Comparison of ENCODE assay signal across 8 cellular contexts in the genomic region with DNA sequence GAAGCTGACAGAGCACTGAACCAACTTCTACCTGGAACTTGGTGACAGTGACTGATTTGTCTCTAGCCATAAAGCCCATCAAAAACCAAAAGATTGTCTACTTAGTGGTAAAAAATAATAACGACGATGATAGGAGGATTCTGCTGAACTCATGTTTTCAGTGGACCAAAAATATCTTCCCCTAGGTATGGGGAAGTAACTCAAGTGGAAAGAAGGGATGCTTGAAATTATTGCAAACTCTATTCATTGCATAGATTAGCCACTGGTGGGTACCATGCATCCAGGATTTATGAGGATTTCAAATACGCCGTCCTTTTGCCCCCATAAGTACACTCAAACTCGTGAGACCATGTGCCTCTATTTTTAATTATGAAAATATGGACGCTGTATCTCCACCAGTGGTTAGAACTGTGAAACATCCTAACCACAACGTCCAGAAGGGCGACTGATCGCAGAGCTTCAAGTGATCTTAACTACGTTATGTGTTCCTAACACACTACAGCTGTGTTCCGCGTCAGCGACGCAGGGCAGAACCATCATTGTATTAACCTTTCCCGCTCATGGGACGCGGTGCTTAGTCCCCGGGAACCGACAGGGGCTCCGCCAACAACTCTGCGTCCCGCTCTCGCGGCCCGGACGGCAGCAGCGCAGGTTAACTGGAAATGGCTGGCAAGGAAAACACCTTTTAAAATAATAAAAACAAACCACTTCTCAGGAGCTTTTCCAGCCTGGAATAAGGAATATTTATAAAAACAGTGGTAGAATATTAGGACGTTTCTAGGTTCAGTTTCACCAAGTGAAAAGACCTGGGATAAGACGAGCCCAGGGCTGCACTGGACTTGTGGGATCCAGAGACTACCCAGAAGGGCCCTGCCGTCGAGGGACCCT. TPM values are rescaled to one million over a fixed set of nuclear protein-coding genes. Genes with fewer than 3 reads are reported as not detected.
A peak's percentile ranks its signal among the peaks of the same experiment; 100 is the strongest.
DNase-seq lines count a peak whose midpoint lies in the region; ATAC-seq and TF ChIP-seq lines count a peak whose summit lies in the region.

No MANE protein-coding gene starts in this region.

- H3K27me3 ChIP-seq in osteoblast (ENCODE audit: insufficient read depth, low read length) (no peaks in the 10 kb centered on the region), transverse colon (no peaks in the 10 kb centered on the region)

- no peaks in the 10 kb centered on the region for H3K9me3 ChIP-seq in osteoblast (ENCODE audit: low read depth, low read length)
- no peaks in the 10 kb centered on the region for H3K9me3 ChIP-seq in transverse colon

- peak; percentile 3 for TF ChIP-seq POLR2A in transverse colon (IDR thresholded peaks at IDR 0.05)

- H3K4me3 ChIP-seq in osteoblast (ENCODE audit: insufficient read depth, low read length), result peak overlapping the region; percentile 90
- H3K4me3 ChIP-seq in transverse colon, result peak overlapping the region; percentile 59 to 96 (median 82)

- H3K27ac ChIP-seq in osteoblast (ENCODE audit: low read depth, low read length) (peak overlapping the region; percentile 59), transverse colon (peak overlapping the region; percentile 86 to 94 (median 90))

- peaks cover 7% of the 10 kb centered on the region for H3K36me3 ChIP-seq in osteoblast (ENCODE audit: insufficient read depth, low read length)
- H3K36me3 ChIP-seq in transverse colon, result peaks cover 0 to 24% (median 6%) of the 10 kb centered on the region in 4 donors

- intact Hi-C loops in transverse colon (cut with DNase I; ENCODE audit: low total_unique reads), result loop anchor here (10.0 kb wide), 1 partner anchor 527 kb away; no protein-coding TSS in a partner anchor

- peak; percentile 30 for ATAC-seq in GM21423 (IDR thresholded peaks at IDR 0.05; ENCODE audit: unreplicated experiment)

- H3K4me1 ChIP-seq in osteoblast (ENCODE audit: insufficient read depth, low read length) (peaks cover 11% of the 10 kb centered on the region), transverse colon (peaks cover 6 to 24% (median 14%) of the 10 kb centered on the region in 4 donors)

- H3K79me2 ChIP-seq in osteoblast (ENCODE audit: insufficient read depth, low read length), result peaks cover 44% of the 10 kb centered on the region

- peak overlapping the region; percentile 93 for H2AFZ ChIP-seq in osteoblast (ENCODE audit: low read length)

- 0 to 1% methylated on average over 2 to 31 of the region's 31 CpGs for WGBS in transverse colon (ENCODE audit: low coverage in 1 of 2), 2 donors

- in situ Hi-C loops in transverse colon (cut with MboI; ENCODE audit: low pct_ligation_motif_present in 1 of 4, low pct_unique_long_range_greater_than_20kb in 1 of 4, low sequenced_read_pairs in 3 of 4), result no loop called here

- H3K4me2 ChIP-seq in osteoblast (ENCODE audit: insufficient read depth, low read length), result peak overlapping the region; percentile 95

- peak; percentile 78 for DNase-seq in D341Med (ENCODE audit: low spot score)
- peak; percentile 64 for DNase-seq in HuH-7 (ENCODE audit: low spot score)
- peak; percentile 40 for DNase-seq in SHP77 treated with DMSO at 0.1 percent for 48 hours (lab: John Stamatoyannopoulos, UW)
- DNase-seq in activated naive CD4-positive, alpha-beta T cell (lab: John Stamatoyannopoulos, UW), result peak in 3 of 4 experiments; percentile 11 to 28 (median 27)
- DNase-seq in germinal center (ENCODE audit: low spot score), result peak; percentile 65
- DNase-seq in osteoblast (ENCODE audit: insufficient read length, low spot score, missing footprints), result peak; percentile 91
- peak; percentile 56 for DNase-seq in transverse colon

- H4K20me1 ChIP-seq in osteoblast (ENCODE audit: insufficient read depth, low read length), result no peaks in the 10 kb centered on the region

- no peak for TF ChIP-seq EP300 in transverse colon (IDR thresholded peaks at IDR 0.05; ENCODE audit: low read depth)

- peak; percentile 8 for TF ChIP-seq CTCF in osteoblast (IDR thresholded peaks at IDR 0.05; ENCODE audit: extremely low read depth, low read depth, low read length)
- TF ChIP-seq CTCF in transverse colon (IDR thresholded peaks at IDR 0.05), result peak in 3 of 5 experiments; percentile 2 to 41 (median 37)

RNA-seq across cellular contexts. Expression of a gene that starts 0.8 kb away (rescaled TPM):
- total RNA-seq in osteoblast (23.6 and 25.7 TPM in 2 replicates), transverse colon (10 to 100 TPM; 17.2 to 29.6 (median 23.1) TPM)

RNA-seq across cellular contexts. Expression of a gene that starts 1.1 kb away (rescaled TPM):
- 7.4 and 11.2 TPM in 2 replicates for total RNA-seq in osteoblast
- 10 to 100 TPM; 11.5 to 19.8 (median 16.0) TPM for total RNA-seq in transverse colon

RNA-seq across cellular contexts. Expression of a gene that starts 49.8 kb away (rescaled TPM):
- total RNA-seq in osteoblast, result not detected in 2 replicates
- not detected for total RNA-seq in transverse colon

Comparison
In these comparisons a context has a peak if more than half of its experiments do, and no peak if none do; other contexts are left out.
1. Peak in every context shown above with its lines: DNase-seq, ATAC-seq, H3K4me3 ChIP-seq and H3K27ac ChIP-seq.
2. DNase-seq: peak in every context shown above with its lines; median percentile 91 in osteoblast; 78 in D341Med; 65 in germinal center; 64 in HuH-7; 56 in transverse colon; 40 in SHP77 treated with DMSO at 0.1 percent for 48 hours; 27 in activated naive CD4-positive, alpha-beta T cell.